ENCODE assay signal across 15 cellular contexts in the genomic region with DNA sequence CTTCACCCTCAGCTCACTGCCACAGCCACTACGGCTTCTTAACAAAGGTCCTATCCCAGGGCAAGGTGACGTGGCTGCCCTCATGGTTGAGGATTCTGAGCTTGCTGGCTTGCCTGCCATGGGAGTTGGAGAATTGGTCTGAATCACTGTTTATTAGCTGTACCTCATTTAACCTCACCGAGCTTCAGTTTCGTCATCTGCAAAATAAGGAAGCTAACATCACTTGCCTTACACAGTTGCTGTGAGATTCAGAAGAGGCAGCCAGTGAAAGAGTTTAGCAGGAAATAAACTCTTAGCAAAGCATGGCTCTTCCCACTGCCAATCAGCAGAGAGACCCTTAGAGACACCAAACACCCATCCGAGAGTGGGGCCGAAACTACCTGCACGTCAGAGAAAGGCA.
DNase-seq lines count a peak whose midpoint lies in the region; ATAC-seq and FAIRE-seq lines count a peak whose summit lies in the region.
"Had no signal": no experiment of that assay in that cellular context is flagged by ENCODE, and none has a peak within 500 bp of the region (broad histone marks: within the 10 kb centered on the region; RNA-seq: fewer than 3 reads in every experiment).

No MANE protein-coding gene starts in this region.

- H3K27me3 ChIP-seq in H7 (ENCODE audit: control insufficient read depth, insufficient read depth, low read length): no peaks in the 10 kb centered on the region
- H3K27me3 ChIP-seq: heart left ventricle had no signal

- no peaks in the 10 kb centered on the region for H3K36me3 ChIP-seq in H7 (replicated peaks; ENCODE audit: control insufficient read depth, insufficient read depth, low read length)
- H3K36me3 ChIP-seq: heart left ventricle, lower lobe of right lung had no signal

- FAIRE-seq in islet of Langerhans (lab: Jason Lieb, UNC): peak; percentile 99

- DNase-seq in EL: peak; percentile 8
- peak; percentile 89 for DNase-seq in MV-4-11 (lab: John Stamatoyannopoulos, UW)
- no peak for DNase-seq in H7
- no peak for DNase-seq in DMS 273 treated with DMSO at 0.1 percent for 48 hours (lab: John Stamatoyannopoulos, UW)
- DNase-seq: activated CD4-positive, alpha-beta T cell treated with anti-CD3 and anti-CD28 coated beads, Interleukin-2, amount 10 ng/mL, durations not matched to agents 24 days and 14 days; CD4-positive, alpha-beta memory T cell; dorsolateral prefrontal cortex; heart left ventricle; lower lobe of right lung; NCI-H187 had no signal

- H3K4me3 ChIP-seq in H7 (ENCODE audit: insufficient read depth, low read depth, low read length): no peak overlapping the region
- H3K4me3 ChIP-seq: heart left ventricle, lower lobe of right lung had no signal

- ATAC-seq in GM21528 (IDR thresholded peaks at IDR 0.05; ENCODE audit: low FRiP score, unreplicated experiment) (peak; percentile 47), HG03139 (IDR thresholded peaks at IDR 0.05; ENCODE audit: unreplicated experiment) (no peak), GM19023 (IDR thresholded peaks at IDR 0.05; ENCODE audit: unreplicated experiment) (no peak)
- ATAC-seq: lower lobe of right lung, Right ventricle myocardium inferior had no signal

Comparison
In these comparisons a context has a peak if more than half of its experiments do, and no peak if none do; other contexts are left out.
1. DNase-seq: peak in EL (single experiment) and MV-4-11 (single experiment); none in H7 (single experiment) and DMS 273 treated with DMSO at 0.1 percent for 48 hours (single experiment).